In the genomic region with DNA sequence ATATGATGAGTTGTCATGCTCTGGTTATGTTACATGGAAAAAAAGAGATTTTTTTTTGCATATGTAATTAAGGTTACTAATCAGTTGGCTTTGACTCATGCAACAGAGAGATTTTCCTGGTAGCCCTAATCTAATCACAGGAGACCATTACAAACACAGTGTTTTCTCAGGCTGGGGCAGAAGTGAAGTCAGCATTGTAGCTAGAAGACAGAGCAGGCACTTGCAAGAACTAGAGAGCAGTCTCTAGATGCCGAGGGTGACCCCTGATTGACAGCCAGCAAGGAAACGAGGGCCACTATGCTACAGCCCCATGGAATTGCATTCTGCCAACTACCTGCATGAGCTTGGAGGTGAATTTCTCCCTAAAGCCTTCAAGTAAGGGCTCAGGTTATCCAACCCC, we compare ENCODE assay signal across 14 cellular contexts.
"Had no signal": no experiment of that assay in that cellular context is flagged by ENCODE, and none has a peak within 500 bp of the region (broad histone marks: within the 10 kb centered on the region; RNA-seq: fewer than 3 reads in every experiment).

No MANE protein-coding gene starts in this region.

- H3K27me3 Mint-ChIP-seq: stimulated activated memory B cell treated with anti-CD40 and anti-IgM and Interleukin-4, amounts not matched to agents 10 μg/mL and 1 μg/mL and 100 μg/mL, for 72 hours had no signal

- H3K9me3 Mint-ChIP-seq: stimulated activated memory B cell treated with anti-CD40 and anti-IgM and Interleukin-4, amounts not matched to agents 10 μg/mL and 1 μg/mL and 100 μg/mL, for 72 hours had no signal

- H3K4me1 ChIP-seq: gastroesophageal sphincter, heart left ventricle, left ventricle myocardium inferior, parathyroid adenoma, upper lobe of right lung had no signal

- DNase-seq: activated gamma-delta T cell; effector CD4-positive, alpha-beta T cell; heart left ventricle; left ventricle myocardium inferior; mammary epithelial cell; midbrain; T-helper 2 cell; upper lobe of right lung had no signal

- H3K27ac ChIP-seq: gastroesophageal sphincter, heart left ventricle, left ventricle myocardium inferior, parathyroid adenoma, upper lobe of right lung, VCaP had no signal

- H3K4me3 Mint-ChIP-seq: nephron; stimulated activated memory B cell treated with anti-CD40 and anti-IgM and Interleukin-4, amounts not matched to agents 10 μg/mL and 1 μg/mL and 100 μg/mL, for 72 hours had no signal

- H3K27ac Mint-ChIP-seq: nephron; stimulated activated memory B cell treated with anti-CD40 and anti-IgM and Interleukin-4, amounts not matched to agents 10 μg/mL and 1 μg/mL and 100 μg/mL, for 72 hours had no signal

- H3K4me1 Mint-ChIP-seq: nephron had no signal

- H3K9me3 ChIP-seq: upper lobe of right lung had no signal

- H2AFZ ChIP-seq: parathyroid adenoma had no signal

- H3K79me2 ChIP-seq: parathyroid adenoma had no signal

- H3K4me3 ChIP-seq: gastroesophageal sphincter, heart left ventricle, left ventricle myocardium inferior, upper lobe of right lung had no signal

- H3K9ac ChIP-seq: parathyroid adenoma had no signal

- H3K36me3 ChIP-seq: gastroesophageal sphincter, heart left ventricle, left ventricle myocardium inferior, upper lobe of right lung had no signal

- ATAC-seq: gastroesophageal sphincter; heart left ventricle; sciatic nerve; stimulated activated memory B cell treated with anti-CD40 and anti-IgM and Interleukin-4, amounts not matched to agents 10 μg/mL and 1 μg/mL and 100 μg/mL, for 72 hours; upper lobe of right lung had no signal
